Comparison of ENCODE assay signal across 10 cellular contexts in the genomic region with DNA sequence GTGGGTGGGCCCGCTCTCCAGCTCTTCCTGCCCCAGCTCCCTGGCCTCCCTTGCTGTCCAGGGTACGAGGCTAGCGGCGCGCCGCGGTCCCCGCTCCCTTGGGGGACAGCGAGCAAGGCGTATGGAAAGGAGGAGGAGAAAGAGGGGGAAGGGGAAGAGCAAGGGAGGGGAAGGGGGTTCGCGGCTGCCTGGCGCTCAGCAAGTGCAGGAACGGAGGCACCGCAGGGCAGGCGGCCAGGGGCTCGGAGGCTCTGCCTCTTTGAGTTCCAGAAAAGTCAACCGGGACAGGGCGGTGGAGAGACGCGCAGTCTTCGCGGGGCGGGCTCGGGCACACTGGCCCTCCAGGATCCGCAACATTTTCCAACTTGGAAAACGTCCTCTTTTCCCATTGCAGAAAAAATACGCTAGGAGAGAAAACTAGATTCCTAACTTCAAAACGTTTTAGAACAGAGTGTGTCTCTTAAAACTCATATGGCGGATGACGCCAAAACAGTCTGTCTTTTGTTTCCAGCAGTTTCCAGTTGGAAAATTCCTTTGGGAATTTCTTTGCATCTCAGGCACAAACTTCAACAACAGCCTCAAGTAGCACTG. TPM values are rescaled to one million over a fixed set of nuclear protein-coding genes. Genes with fewer than 3 reads are reported as not detected.
DNase-seq lines count a peak whose midpoint lies in the region; TF ChIP-seq lines count a peak whose summit lies in the region.
"Had no signal": no experiment of that assay in that cellular context is flagged by ENCODE, and none has a peak within 500 bp of the region (broad histone marks: within the 10 kb centered on the region; RNA-seq: fewer than 3 reads in every experiment).

No MANE protein-coding gene starts in this region.

- in situ Hi-C loops in transverse colon (cut with MboI; ENCODE audit: low pct_ligation_motif_present in 1 of 4, low pct_unique_long_range_greater_than_20kb in 1 of 4, low sequenced_read_pairs in 3 of 4): no loop called here

- TF ChIP-seq POLR2A in esophagus muscularis mucosa (IDR thresholded peaks at IDR 0.05; ENCODE audit: low read depth): no peak
- TF ChIP-seq POLR2A in transverse colon (IDR thresholded peaks at IDR 0.05): no peak

- H3K4me3 ChIP-seq in HUES64 (ENCODE audit: low read length) (peak overlapping the region; percentile 67), esophagus muscularis mucosa (peak overlapping the region; percentile 53 to 60 (median 59)), transverse colon (peak overlapping the region; percentile 5 to 35 (median 24))

- TF ChIP-seq EP300 in esophagus muscularis mucosa (IDR thresholded peaks at IDR 0.05) (no peak), transverse colon (IDR thresholded peaks at IDR 0.05; ENCODE audit: low read depth) (no peak)

- DNase-seq in esophagus muscularis mucosa (ENCODE audit: extremely low spot score) (peak; percentile 78), medulla oblongata (ENCODE audit: extremely low spot score) (peak; percentile 29), transverse colon (peak; percentile 9), hippocampal formation (lab: John Stamatoyannopoulos, UW) (no peak), NCI-H2171 (lab: John Stamatoyannopoulos, UW) (no peak)
- DNase-seq in stimulated activated CD4-positive, alpha-beta T cell treated with anti-CD3 and anti-CD28 coated beads, Interleukin-2, amount 100 ng/mL, for 48 hours: no peak
- no peak for DNase-seq in activated CD4-positive, alpha-beta T cell treated with anti-CD3 and anti-CD28 coated beads for 1 hour
- DNase-seq: NCI-H2107, WERI-Rb-1 had no signal

- H3K36me3 ChIP-seq in HUES64 (ENCODE audit: insufficient read depth, low read length): no peaks in the 10 kb centered on the region
- no peaks in the 10 kb centered on the region for H3K36me3 ChIP-seq in esophagus muscularis mucosa
- no peaks in the 10 kb centered on the region for H3K36me3 ChIP-seq in transverse colon
- H3K36me3 ChIP-seq: WERI-Rb-1 had no signal

- peak overlapping the region; percentile 69 for H3K9ac ChIP-seq in HUES64 (ENCODE audit: low read depth, low read length)

- 62% methylated on average over 31 of the region's 31 CpGs for WGBS in HUES64
- WGBS in esophagus muscularis mucosa: 14% methylated on average over 31 of the region's 31 CpGs
- 37 to 53% methylated on average over 5 to 31 of the region's 31 CpGs for WGBS in transverse colon (ENCODE audit: low coverage in 1 of 2), 2 donors

- 0 out of 2 replicates have a peak, but pooled peaks cover 3% of the 10 kb centered on the region for H3K27me3 ChIP-seq in HUES64 (ENCODE audit: insufficient read depth, low read length)
- H3K27me3 ChIP-seq in esophagus muscularis mucosa: no peaks in the 10 kb centered on the region
- H3K27me3 ChIP-seq in transverse colon: peaks cover 17% of the 10 kb centered on the region

- no peaks in the 10 kb centered on the region for H3K9me3 ChIP-seq in HUES64 (ENCODE audit: insufficient read depth, low read depth, low read length)
- H3K9me3 ChIP-seq in esophagus muscularis mucosa: no peaks in the 10 kb centered on the region
- H3K9me3 ChIP-seq in transverse colon: no peaks in the 10 kb centered on the region

- TF ChIP-seq CTCF in esophagus muscularis mucosa (IDR thresholded peaks at IDR 0.05): no peak
- no peak for TF ChIP-seq CTCF in transverse colon (IDR thresholded peaks at IDR 0.05)

- peaks cover 14% of the 10 kb centered on the region for H3K4me1 ChIP-seq in HUES64 (ENCODE audit: insufficient read depth, low read length)
- peaks cover 10 to 20% (median 14%) of the 10 kb centered on the region in 4 donors for H3K4me1 ChIP-seq in esophagus muscularis mucosa
- H3K4me1 ChIP-seq in transverse colon: no peaks in the 10 kb centered on the region

- no peak overlapping the region for H3K27ac ChIP-seq in HUES64 (ENCODE audit: low read depth, low read length)
- H3K27ac ChIP-seq in esophagus muscularis mucosa (replicated peaks in 1 of 4): peak overlapping the region; percentile 77 to 85 (median 80)
- H3K27ac ChIP-seq in transverse colon: peak overlapping the region in 3 of 4 donors; percentile 26 to 53 (median 52)
- H3K27ac ChIP-seq: WERI-Rb-1 had no signal

- intact Hi-C loops in esophagus muscularis mucosa (cut with DNase I) (no loop called here), transverse colon (cut with DNase I; ENCODE audit: low total_unique reads) (no loop called here)

RNA-seq across cellular contexts. Expression of a gene that starts 23.1 kb away (rescaled TPM):
- 7.8 TPM for polyA plus RNA-seq in HUES64 (2013, experiment 1 of 2)
- 11.7 TPM for polyA plus RNA-seq in HUES64 (2013, experiment 2 of 2)
- total RNA-seq in esophagus muscularis mucosa (1 to 10 TPM; 3.2 to 5.6 (median 5.0) TPM), transverse colon (1 to 10 TPM in 1 of 4 donors, under 1 TPM in 2, not detected in 1; 0.80 to 1.3 (median 0.96) TPM)

Comparison
In these comparisons a context has a peak if more than half of its experiments do, and no peak if none do; other contexts are left out.
1. DNase-seq: peak in esophagus muscularis mucosa (single experiment), medulla oblongata (single experiment) and transverse colon (single experiment); none in stimulated activated CD4-positive, alpha-beta T cell treated with anti-CD3 and anti-CD28 coated beads, Interleukin-2, amount 100 ng/mL, for 48 hours (0 of 2), hippocampal formation (0 of 2), activated CD4-positive, alpha-beta T cell treated with anti-CD3 and anti-CD28 coated beads for 1 hour (single experiment) and NCI-H2171 (single experiment).
2. Peak in every context shown above with its lines, with median percentiles within 50 percentile points of each other: H3K4me3 ChIP-seq.